In the genomic region with DNA sequence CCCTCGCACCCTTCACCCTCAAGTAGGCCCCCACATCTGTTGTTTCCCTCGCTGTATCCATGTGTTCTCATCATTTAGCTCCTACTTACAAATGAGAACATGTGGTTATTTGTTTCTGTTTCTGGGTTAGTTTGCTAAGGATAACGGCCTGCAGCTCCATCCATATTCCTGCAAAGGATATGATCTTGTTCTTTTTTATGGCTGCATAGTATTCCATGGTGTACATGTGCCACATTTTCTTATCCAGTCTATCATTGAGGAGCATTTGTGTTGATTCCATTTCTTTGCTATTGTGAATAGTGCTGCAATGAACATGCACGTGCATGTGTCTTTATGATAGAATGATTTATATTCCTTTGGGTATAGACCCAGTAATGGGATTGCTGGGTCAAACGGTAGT, we compare ENCODE assay signal across 4 cellular contexts. TPM values are rescaled to one million over a fixed set of nuclear protein-coding genes. Genes with fewer than 3 reads are reported as not detected.
DNase-seq lines count a peak whose midpoint lies in the region; ATAC-seq, FAIRE-seq and TF ChIP-seq lines count a peak whose summit lies in the region.
"Not testable (repeated sequence)": the region's sequence is repeated elsewhere in the genome, so short reads cannot be mapped to it uniquely, and the experiment has no call there.

No MANE protein-coding gene starts in this region.

- H2AFZ ChIP-seq in HCT116 (ENCODE audit: low read depth, low read length, poor library complexity, severe bottlenecking); K562 (ENCODE audit: low read depth, low read length): not testable (repeated sequence)

- not testable (repeated sequence) for H3K4me2 ChIP-seq in HCT116 (ENCODE audit: low read length); K562 (ENCODE audit: insufficient read depth, low read length)

- DNase-seq in HCT116 (ENCODE audit: low read depth, low spot score); K562 (ENCODE audit: extremely low read depth in 1 of 4, low spot score in 3 of 4): not testable (repeated sequence)
- peak; percentile 26 for DNase-seq in esophagus muscularis mucosa (ENCODE audit: extremely low spot score)

- not testable (repeated sequence) for TF ChIP-seq POLR2A in HCT116 (IDR thresholded peaks at IDR 0.05; ENCODE audit: borderline replicate concordance, extremely low read depth, insufficient read depth, insufficient read length); K562 (conservative IDR thresholded peaks at IDR 0.05); esophagus muscularis mucosa (IDR thresholded peaks at IDR 0.05; ENCODE audit: low read depth)

- not testable (repeated sequence) for H3K4me1 ChIP-seq in HCT116 (ENCODE audit: control insufficient read depth in 1 of 2, insufficient read depth in 2 of 2, low read length in 2 of 2); HEK293 (ENCODE audit: control insufficient read depth, insufficient read depth, low read length); K562 (replicated peaks in 1 of 2; ENCODE audit: control insufficient read depth in 2 of 2, insufficient read depth in 2 of 2, low read length in 2 of 2); esophagus muscularis mucosa

- 0% methylated on average over 5 of the region's 5 CpGs for WGBS in K562 (ENCODE audit: insufficient coverage, low coverage, missing lambda C conversion rate)
- 82% methylated on average over 5 of the region's 5 CpGs for WGBS in esophagus muscularis mucosa

- not testable (repeated sequence) for H4K20me1 ChIP-seq in HCT116 (ENCODE audit: insufficient read depth); K562 (replicated peaks; ENCODE audit: control insufficient read depth, insufficient read depth, low read length)

- H3K79me2 ChIP-seq in HCT116 (ENCODE audit: insufficient read depth, low read length); K562 (ENCODE audit: control insufficient read depth, insufficient read depth, low read length): not testable (repeated sequence)

- CTCF ChIA-PET in HCT116 (lab: Charles Lee); K562 (lab: Yijun Ruan, JAX; ENCODE audit: low intra/inter-chr PET ratio): not testable (repeated sequence)
- CTCF ChIA-PET in HEK293 (lab: Yijun Ruan, JAX): interaction anchor here (0.9 to 1.0 kb wide), 2 partner anchors 8 to 40 kb away, joined by 3 read pairs; no protein-coding TSS in a partner anchor

- intact Hi-C loops in HCT116 (cut with micrococcal nuclease); K562 (cut with micrococcal nuclease): not testable (repeated sequence)
- intact Hi-C loops in esophagus muscularis mucosa (cut with DNase I): loop anchor here (5.0 kb wide), 1 partner anchor 36 kb away; no protein-coding TSS in a partner anchor

- not testable (repeated sequence) for H3K4me3 ChIP-seq in HCT116 (replicated peaks in 1 of 2; ENCODE audit: low read depth in 1 of 2, low read length in 2 of 2); HEK293 (ENCODE audit: low read depth, low read length); K562; esophagus muscularis mucosa

- in situ Hi-C loops in K562 (cut with MboI): not testable (repeated sequence)

- TF ChIP-seq CTCF in HCT116 (IDR thresholded peaks at IDR 0.05 in 2 of 3, conservative IDR thresholded peaks at IDR 0.05 in 1 of 3; ENCODE audit: borderline replicate concordance in 1 of 3, insufficient read depth in 1 of 3, low read depth in 2 of 3, low read length in 2 of 3); HEK293 (tag by site-specific recombination; IDR thresholded peaks at IDR 0.05); K562 (IDR thresholded peaks at IDR 0.05 in 2 of 3, conservative IDR thresholded peaks at IDR 0.05 in 1 of 3; ENCODE audit: insufficient read depth in 2 of 3, low read depth in 1 of 3, low read length in 3 of 3); esophagus muscularis mucosa (IDR thresholded peaks at IDR 0.05): not testable (repeated sequence)

- not testable (repeated sequence) for H3K27ac ChIP-seq in HCT116 (ENCODE audit: low read depth, low read length); HEK293 (ENCODE audit: extremely low read depth, low read depth, low read length); K562 (ENCODE audit: extremely low read depth, low read depth, low read length); esophagus muscularis mucosa (replicated peaks in 1 of 4)

- H3K9me1 ChIP-seq in K562 (ENCODE audit: control insufficient read depth, insufficient read depth, low read length): not testable (repeated sequence)

- not testable (repeated sequence) for H3K36me3 ChIP-seq in HCT116 (ENCODE audit: control insufficient read depth in 1 of 2, insufficient read depth in 2 of 2, low read length in 2 of 2); HEK293 (ENCODE audit: control insufficient read depth in 2 of 2, insufficient read depth in 1 of 2, low read length in 2 of 2); K562 (ENCODE audit: control insufficient read depth, insufficient read depth, low read length); esophagus muscularis mucosa

- not testable (repeated sequence) for H3K9me3 ChIP-seq in HCT116 (ENCODE audit: control insufficient read depth in 1 of 2, insufficient read depth in 1 of 2, low read depth in 1 of 2, low read length in 2 of 2); HEK293 (ENCODE audit: control insufficient read depth, insufficient read depth, low read depth, low read length); K562 (replicated peaks; ENCODE audit: control insufficient read depth, insufficient read depth, low read depth, low read length); esophagus muscularis mucosa

- H3K9ac ChIP-seq in HCT116 (ENCODE audit: low read length); K562 (ENCODE audit: insufficient read depth in 1 of 2, low read depth in 2 of 2, low read length in 2 of 2): not testable (repeated sequence)

- not testable (repeated sequence) for TF ChIP-seq EP300 in K562 (IDR thresholded peaks at IDR 0.05; ENCODE audit: low read length); esophagus muscularis mucosa (IDR thresholded peaks at IDR 0.05)

- POLR2A ChIA-PET in HCT116 (lab: Charles Lee); HEK293 (lab: Yijun Ruan, JAX); K562 (lab: Yijun Ruan, JAX): not testable (repeated sequence)

- not testable (repeated sequence) for FAIRE-seq in K562 (lab: Jason Lieb, UNC)

- ATAC-seq in HCT116, K562: not testable (repeated sequence)

- not testable (repeated sequence) for BruUV-seq in HCT116 (replicated peaks; lab: Mats Ljungman, UMichigan); K562 (replicated peaks; lab: Mats Ljungman, UMichigan)

- not testable (repeated sequence) for H3K27me3 ChIP-seq in HCT116 (ENCODE audit: insufficient read depth, low read length); K562 (ENCODE audit: control insufficient read depth in 2 of 2, insufficient read depth in 2 of 2, low read length in 2 of 2); esophagus muscularis mucosa

- RAD21 ChIA-PET in HCT116 (lab: Charles Lee; ENCODE audit: low non-redundant PET in 1 of 2, low total read pairs in 2 of 2, uncharacterized antibody in 2 of 2, unreplicated experiment in 2 of 2): not testable (repeated sequence)

- not testable (repeated sequence) for TF ChIP-seq RAD21 in HCT116 (IDR thresholded peaks at IDR 0.05; ENCODE audit: low read depth); K562 (CRISPR knock-in tag; conservative IDR thresholded peaks at IDR 0.05 in 1 of 2, IDR thresholded peaks at IDR 0.05 in 1 of 2)

- not testable (repeated sequence) for H3K9me2 ChIP-seq in HCT116 (ENCODE audit: insufficient read depth)

TF ChIP-seq in HEK293, 187 proteins besides CTCF, POLR2A, EP300 and RAD21 (continues in another document):
- TF ChIP-seq, protein P1, sequence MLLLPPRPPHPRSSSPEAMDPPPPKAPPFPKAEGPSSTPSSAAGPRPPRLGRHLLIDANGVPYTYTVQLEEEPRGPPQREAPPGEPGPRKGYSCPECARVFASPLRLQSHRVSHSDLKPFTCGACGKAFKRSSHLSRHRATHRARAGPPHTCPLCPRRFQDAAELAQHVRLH (tag by site-specific recombination; IDR thresholded peaks at IDR 0.05): peak; percentile 77; the same call in 1 of the 2 replicates

TF ChIP-seq in K562, 482 proteins besides CTCF, POLR2A, EP300 and RAD21:
- peak; percentile 49 for TF ChIP-seq ZNF146 (CRISPR knock-in tag; IDR thresholded peaks at IDR 0.05; ENCODE audit: unreplicated experiment)

RNA-seq across cellular contexts. Expression of a gene that starts 38.8 kb away (rescaled TPM):
- total RNA-seq in HCT116 (2021; ENCODE audit: unreplicated experiment) (64.5 TPM), K562 (2014; rRNA removed) (0.20 and 0.23 TPM in 2 replicates), K562 (2014; rRNA removed; fragmentation: Illumina TruSeq; extraction: Trizol) (0.25 and 0.35 TPM in 2 replicates), K562 (2015; rRNA removed; fragmentation: Illumina TruSeq; extraction: Trizol) (0.15 and 0.22 TPM in 2 replicates), K562 (2021) (0.27 and 0.38 TPM in 2 replicates), esophagus muscularis mucosa (10 to 100 TPM; 30.3 to 59.1 (median 49.3) TPM)
- polyA plus RNA-seq in HCT116 (2012): 24.3 and 29.5 TPM in 2 replicates
- total RNA-seq in K562 (2011; cell fraction: chromatin; rRNA removed; ENCODE audit: low replicate concordance): 0.56 and 0.67 TPM in 2 replicates
- 0.13 and 0.83 TPM in 2 replicates for total RNA-seq in K562 (2011; cell fraction: nucleolus; rRNA removed)
- total RNA-seq in K562 (2011; cell fraction: nucleoplasm; rRNA removed): 0.69 and 1.0 TPM in 2 replicates
- polyA plus RNA-seq in K562 (2011; rRNA removed) (0.28 and 0.50 TPM in 2 replicates), K562 (2014; fragmentation: Illumina TruSeq; extraction: Trizol) (0.12 and 0.22 TPM in 2 replicates), K562 (2014; fragmentation: Nextera tagmentation; extraction: Ambion mirVana) (under 1 TPM; 0.03 TPM), K562 (2014; rRNA removed) (0.28 and 0.39 TPM in 2 replicates)
- 0.06 and 0.25 TPM in 2 replicates for polyA plus RNA-seq in K562 (2011; cell fraction: cytosol; rRNA removed)
- polyA plus RNA-seq in K562 (2011; cell fraction: nucleus; rRNA removed): 0.28 and 0.50 TPM in 2 replicates
- polyA plus RNA-seq in K562 (2012): 0.17 and 0.39 TPM in 2 replicates
- polyA minus RNA-seq in K562 (2011; rRNA and poly(A)+ RNA removed): 1.2 and 1.3 TPM in 2 replicates
- 0.29 TPM in 1 of 2 replicates, not detected in the other for polyA minus RNA-seq in K562 (2011; cell fraction: cytosol; rRNA and poly(A)+ RNA removed)
- 0.22 and 0.27 TPM in 2 replicates for polyA minus RNA-seq in K562 (2011; cell fraction: nucleus; rRNA and poly(A)+ RNA removed)

Comparison
In these comparisons a context has a peak if more than half of its experiments do, and no peak if none do; other contexts are left out.
1. RNA of a gene that starts 38.8 kb away (total RNA-seq): 64.5 TPM in HCT116 (single experiment) and 30.3 to 59.1 TPM in esophagus muscularis mucosa; 0.13 to 1.0 TPM in K562; every median in the first group is over 10 times any median in the second.